Comparison of ENCODE assay signal across 18 cellular contexts in the genomic region with DNA sequence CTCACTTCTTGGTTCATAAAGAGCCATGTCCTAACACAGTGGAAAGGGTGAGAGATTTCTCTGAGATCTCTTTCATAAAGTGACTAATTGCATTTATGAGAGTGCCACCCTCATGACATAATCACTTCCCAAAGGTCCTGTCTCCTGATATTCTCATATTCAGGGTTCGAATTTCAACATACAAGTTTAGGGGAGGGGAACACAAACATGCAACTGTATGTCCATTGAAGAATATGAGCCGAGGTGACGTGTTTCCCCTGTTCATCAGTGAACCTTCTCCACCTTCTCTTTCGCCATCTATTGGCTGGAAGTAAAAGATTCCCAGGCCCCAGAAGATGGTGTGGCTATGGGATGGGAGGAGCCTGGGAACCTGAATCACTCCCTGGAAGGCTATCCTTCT.
DNase-seq lines count a peak whose midpoint lies in the region; ATAC-seq, FAIRE-seq and TF ChIP-seq lines count a peak whose summit lies in the region.
"Had no signal": no experiment of that assay in that cellular context is flagged by ENCODE, and none has a peak within 500 bp of the region (broad histone marks: within the 10 kb centered on the region; RNA-seq: fewer than 3 reads in every experiment).

No MANE protein-coding gene starts in this region.

- H3K4me3 ChIP-seq in HEK293 (ENCODE audit: low read depth, low read length) (no peak overlapping the region), keratinocyte (ENCODE audit: control insufficient read depth in 2 of 3, extremely low read depth in 1 of 3, insufficient read depth in 2 of 3, low read depth in 1 of 3, low read length in 3 of 3) (no peak overlapping the region)
- H3K4me3 ChIP-seq: heart right ventricle, Peyer's patch, vagina had no signal

- H3K27ac ChIP-seq in HEK293 (ENCODE audit: extremely low read depth, low read depth, low read length) = no peak overlapping the region
- no peak overlapping the region for H3K27ac ChIP-seq in RWPE1
- no peak overlapping the region for H3K27ac ChIP-seq in keratinocyte (ENCODE audit: control insufficient read depth, insufficient read depth, low read length)
- H3K27ac ChIP-seq: heart right ventricle, Peyer's patch, vagina had no signal

- dilution Hi-C loops in keratinocyte (cut with MboI; ENCODE audit: extremely low pct_ligation_motif_present, low sequenced_read_pairs) = no loop called here

- FAIRE-seq in D721Med (lab: Jason Lieb, UNC) (no peak), keratinocyte (lab: Jason Lieb, UNC) (no peak), HTR-8/SVneo (lab: Jason Lieb, UNC) (no peak)

- CTCF ChIA-PET in HEK293 (lab: Yijun Ruan, JAX) = no interaction called here
- CTCF ChIA-PET in RWPE1 (lab: Yijun Ruan, JAX) = no interaction called here

- H3K27me3 ChIP-seq in keratinocyte (ENCODE audit: control insufficient read depth, extremely low read depth, insufficient read depth, low read length) = no peaks in the 10 kb centered on the region
- H3K27me3 ChIP-seq: heart right ventricle, Peyer's patch, vagina had no signal

- no peaks in the 10 kb centered on the region for H3K36me3 ChIP-seq in HEK293 (ENCODE audit: control insufficient read depth in 2 of 2, insufficient read depth in 1 of 2, low read length in 2 of 2)
- no peaks in the 10 kb centered on the region for H3K36me3 ChIP-seq in keratinocyte (ENCODE audit: control insufficient read depth in 2 of 2, extremely low read depth in 1 of 2, insufficient read depth in 2 of 2, low read length in 2 of 2)
- H3K36me3 ChIP-seq: heart right ventricle, Peyer's patch, vagina had no signal

- no peaks in the 10 kb centered on the region for H3K79me2 ChIP-seq in keratinocyte (ENCODE audit: control insufficient read depth, insufficient read depth, low read length)

- H4K20me1 ChIP-seq in keratinocyte (ENCODE audit: control insufficient read depth, extremely low read depth, insufficient read depth, low read length) = no peaks in the 10 kb centered on the region

- peak; percentile 27 for TF ChIP-seq CTCF in D721Med (IDR thresholded peaks at IDR 0.05; ENCODE audit: insufficient read depth, missing control alignments)
- TF ChIP-seq CTCF in HEK293 (tag by site-specific recombination; IDR thresholded peaks at IDR 0.05) = no peak; the same call in 1 of the 2 replicates
- TF ChIP-seq CTCF in RWPE1 (conservative IDR thresholded peaks at IDR 0.05; ENCODE audit: low read depth) = no peak
- TF ChIP-seq CTCF in keratinocyte (optimal IDR thresholded peaks at IDR 0.05 in 1 of 3, IDR thresholded peaks at IDR 0.05 in 1 of 3, conservative IDR thresholded peaks at IDR 0.05 in 1 of 3; ENCODE audit: extremely low read depth in 1 of 3, insufficient read depth in 2 of 3, low read length in 3 of 3) = peak in 2 of 3 experiments; percentile 7 to 25

- no peak overlapping the region for H2AFZ ChIP-seq in keratinocyte (ENCODE audit: control insufficient read depth, low read length)

- no peak overlapping the region for H3K4me2 ChIP-seq in keratinocyte (ENCODE audit: control insufficient read depth, extremely low read depth, insufficient read depth, low read depth, low read length)

- H3K9me3 ChIP-seq in HEK293 (ENCODE audit: control insufficient read depth, insufficient read depth, low read depth, low read length) = no peaks in the 10 kb centered on the region
- no peaks in the 10 kb centered on the region for H3K9me3 ChIP-seq in keratinocyte (ENCODE audit: control insufficient read depth, low read depth, low read length)
- H3K9me3 ChIP-seq: Caco-2, heart right ventricle, Peyer's patch, vagina had no signal

- H3K9me1 ChIP-seq in keratinocyte (ENCODE audit: control insufficient read depth, extremely low read depth, insufficient read depth, low read length) = no peaks in the 10 kb centered on the region

- POLR2A ChIA-PET in HEK293 (lab: Yijun Ruan, JAX) (no interaction called here), RWPE1 (lab: Yijun Ruan, JAX; ENCODE audit: low non-redundant PET) (no interaction called here)

- no peak overlapping the region for H3K9ac ChIP-seq in keratinocyte (ENCODE audit: control insufficient read depth, extremely low read depth, insufficient read depth, low read length)

- no peak for ATAC-seq in GM19395 (IDR thresholded peaks at IDR 0.05; ENCODE audit: unreplicated experiment)
- ATAC-seq: heart right ventricle; naive thymus-derived CD4-positive, alpha-beta T cell had no signal

- DNase-seq in D721Med (ENCODE audit: insufficient read length, low spot score) (no peak), RWPE1 (ENCODE audit: low spot score) (peak; percentile 25), keratinocyte (ENCODE audit: low read depth, low spot score) (no peak), HTR-8/SVneo (ENCODE audit: insufficient read length, low spot score) (no peak)
- DNase-seq in stimulated activated CD8-positive, alpha-beta memory T cell treated with anti-CD3 and anti-CD28 coated beads, Interleukin-4, amount 100 ng/mL, for 48 hours = no peak
- DNase-seq: activated CD4-positive, alpha-beta T cell treated with anti-CD3 and anti-CD28 coated beads, Interleukin-2, amount 50 U/mL, for 4 hours; anterior cingulate cortex; effector CD4-positive, alpha-beta T cell; heart right ventricle; naive thymus-derived CD4-positive, alpha-beta T cell; NCI-H2029; NCI-H526; Peyer's patch; stimulated activated CD4-positive, alpha-beta T cell treated with anti-CD3 and anti-CD28 coated beads, Interleukin-2, amount 100 ng/mL, for 24 hours had no signal

- H3K4me1 ChIP-seq in HEK293 (ENCODE audit: control insufficient read depth, insufficient read depth, low read length) (peaks cover 4% of the 10 kb centered on the region; the same call in 1 of the 2 replicates), keratinocyte (ENCODE audit: control insufficient read depth, extremely low read depth, insufficient read depth, low read length) (peaks cover 9% of the 10 kb centered on the region)
- H3K4me1 ChIP-seq: Peyer's patch had no signal

TF ChIP-seq in HEK293, 187 proteins besides CTCF, POLR2A, EP300 and RAD21 (continues in another document):
- TF ChIP-seq ZSCAN5A (tag by site-specific recombination; IDR thresholded peaks at IDR 0.05) (no peak), ZNF175 (tag by site-specific recombination; IDR thresholded peaks at IDR 0.05) (no peak), ZBTB44 (tag by site-specific recombination; IDR thresholded peaks at IDR 0.05) (peak; percentile 47; the same call in 1 of the 2 replicates), ZNF654 (tag by site-specific recombination; IDR thresholded peaks at IDR 0.05; ENCODE audit: low read depth) (peak; percentile 55), KLF8 (tag by site-specific recombination; IDR thresholded peaks at IDR 0.05) (peak; percentile 62), ZNF366 (tag by site-specific recombination; conservative IDR thresholded peaks at IDR 0.05) (peak; percentile 80), ZNF629 (tag by site-specific recombination; IDR thresholded peaks at IDR 0.05) (peak; percentile 81), SCRT1 (tag by site-specific recombination; IDR thresholded peaks at IDR 0.05; ENCODE audit: borderline replicate concordance) (no peak), ZNF426 (tag by site-specific recombination; IDR thresholded peaks at IDR 0.05) (no peak)
- TF ChIP-seq, protein P1, sequence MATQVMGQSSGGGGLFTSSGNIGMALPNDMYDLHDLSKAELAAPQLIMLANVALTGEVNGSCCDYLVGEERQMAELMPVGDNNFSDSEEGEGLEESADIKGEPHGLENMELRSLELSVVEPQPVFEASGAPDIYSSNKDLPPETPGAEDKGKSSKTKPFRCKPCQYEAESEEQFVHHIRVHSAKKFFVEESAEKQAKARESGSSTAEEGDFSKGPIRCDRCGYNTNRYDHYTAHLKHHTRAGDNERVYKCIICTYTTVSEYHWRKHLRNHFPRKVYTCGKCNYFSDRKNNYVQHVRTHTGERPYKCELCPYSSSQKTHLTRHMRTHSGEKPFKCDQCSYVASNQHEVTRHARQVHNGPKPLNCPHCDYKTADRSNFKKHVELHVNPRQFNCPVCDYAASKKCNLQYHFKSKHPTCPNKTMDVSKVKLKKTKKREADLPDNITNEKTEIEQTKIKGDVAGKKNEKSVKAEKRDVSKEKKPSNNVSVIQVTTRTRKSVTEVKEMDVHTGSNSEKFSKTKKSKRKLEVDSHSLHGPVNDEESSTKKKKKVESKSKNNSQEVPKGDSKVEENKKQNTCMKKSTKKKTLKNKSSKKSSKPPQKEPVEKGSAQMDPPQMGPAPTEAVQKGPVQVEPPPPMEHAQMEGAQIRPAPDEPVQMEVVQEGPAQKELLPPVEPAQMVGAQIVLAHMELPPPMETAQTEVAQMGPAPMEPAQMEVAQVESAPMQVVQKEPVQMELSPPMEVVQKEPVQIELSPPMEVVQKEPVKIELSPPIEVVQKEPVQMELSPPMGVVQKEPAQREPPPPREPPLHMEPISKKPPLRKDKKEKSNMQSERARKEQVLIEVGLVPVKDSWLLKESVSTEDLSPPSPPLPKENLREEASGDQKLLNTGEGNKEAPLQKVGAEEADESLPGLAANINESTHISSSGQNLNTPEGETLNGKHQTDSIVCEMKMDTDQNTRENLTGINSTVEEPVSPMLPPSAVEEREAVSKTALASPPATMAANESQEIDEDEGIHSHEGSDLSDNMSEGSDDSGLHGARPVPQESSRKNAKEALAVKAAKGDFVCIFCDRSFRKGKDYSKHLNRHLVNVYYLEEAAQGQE (tag by site-specific recombination; IDR thresholded peaks at IDR 0.05) = no peak

Comparison
In these comparisons a context has a peak if more than half of its experiments do, and no peak if none do; other contexts are left out.
1. CTCF ChIP-seq: peak in D721Med (single experiment) and keratinocyte (2 of 3); none in HEK293 (single experiment) and RWPE1 (single experiment).